Comparison of ENCODE assay signal across 8 cellular contexts in the genomic region with DNA sequence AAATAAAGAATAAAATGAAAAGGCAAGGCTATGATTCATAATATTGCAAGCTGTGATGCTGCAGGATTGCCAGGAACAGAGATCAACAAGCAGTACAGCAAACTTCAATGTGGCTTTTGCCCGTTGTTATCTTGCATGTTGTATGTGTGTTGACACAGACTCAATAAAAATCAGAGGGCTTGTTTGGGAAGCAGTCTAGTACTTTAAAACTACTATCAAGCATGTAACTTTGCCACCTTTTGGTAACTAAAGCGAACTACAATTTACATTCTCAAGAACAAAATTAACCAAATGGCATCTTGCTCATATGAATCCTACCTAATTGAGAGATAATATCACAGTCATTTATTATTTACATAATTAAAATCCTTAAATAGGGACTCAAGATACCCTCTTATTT.
DNase-seq lines count a peak whose midpoint lies in the region; ATAC-seq, FAIRE-seq and TF ChIP-seq lines count a peak whose summit lies in the region.

No MANE protein-coding gene starts in this region.

- no peaks in the 10 kb centered on the region for H4K20me1 ChIP-seq in HepG2 (ENCODE audit: insufficient read depth, low read length)

- TF ChIP-seq EP300 in HepG2 (IDR thresholded peaks at IDR 0.05; ENCODE audit: low read depth in 2 of 2, low read length in 2 of 2) (no peak), HepG2 (CRISPR knock-in tag; IDR thresholded peaks at IDR 0.05; ENCODE audit: borderline replicate concordance) (no peak)

- no peak overlapping the region for H2AFZ ChIP-seq in HepG2 (ENCODE audit: low read length)

- H3K27ac Mint-ChIP-seq in activated CD4-positive, alpha-beta T cell treated with anti-CD3 and anti-CD28 coated beads, Interleukin-2, amount 10 ng/mL, durations not matched to agents 7 days and 5 days = no peak overlapping the region

- CTCF ChIA-PET in HepG2 (lab: Yijun Ruan, JAX; ENCODE audit: low intra/inter-chr PET ratio, low total read pairs) = no interaction called here
- CTCF ChIA-PET in activated CD4-positive, alpha-beta T cell treated with anti-CD3 and anti-CD28 coated beads, Interleukin-2, amount 10 ng/mL, durations not matched to agents 7 days and 5 days (lab: Charles Lee) = no interaction called here

- no peaks in the 10 kb centered on the region for H3K9me3 Mint-ChIP-seq in activated CD4-positive, alpha-beta T cell treated with anti-CD3 and anti-CD28 coated beads, Interleukin-2, amount 10 ng/mL, durations not matched to agents 7 days and 5 days

- FAIRE-seq in TTC549 (lab: Jason Lieb, UNC) (peak; percentile 92), HepG2 (lab: Jason Lieb, UNC) (no peak)

- no peak for DNase-seq in GM06990 (ENCODE audit: extremely low read depth, insufficient read length)
- DNase-seq in HT-29 (ENCODE audit: low spot score) = peak; percentile 40
- DNase-seq in HepG2 (ENCODE audit: low spot score) = peak; percentile 3
- DNase-seq in NCI-H187 treated with DMSO at 0.1 percent for 48 hours (lab: John Stamatoyannopoulos, UW) = no peak
- DNase-seq in amygdala (lab: John Stamatoyannopoulos, UW) = no peak
- DNase-seq in activated CD4-positive, alpha-beta T cell treated with anti-CD3 and anti-CD28 coated beads, Interleukin-2, amount 10 ng/mL, durations not matched to agents 7 days and 5 days = no peak

- no TSS peak for BruUV-seq in HepG2 (replicated peaks; lab: Mats Ljungman, UMichigan)

- H3K36me3 ChIP-seq in GM06990 (ENCODE audit: control insufficient read depth, insufficient read depth, low read length) = no peaks in the 10 kb centered on the region
- H3K36me3 ChIP-seq in HepG2 (replicated peaks in 1 of 2; ENCODE audit: control insufficient read depth in 1 of 2, insufficient read depth in 2 of 2, low read length in 2 of 2) = no peaks in the 10 kb centered on the region

- POLR2A ChIA-PET in HepG2 (lab: Yijun Ruan, JAX) = no interaction called here
- POLR2A ChIA-PET in activated CD4-positive, alpha-beta T cell treated with anti-CD3 and anti-CD28 coated beads, Interleukin-2, amount 10 ng/mL, durations not matched to agents 7 days and 5 days (lab: Charles Lee) = no interaction called here

- H3K27ac ChIP-seq in HepG2 (ENCODE audit: extremely low read length, insufficient read depth, low read length) = no peak overlapping the region

- H3K27me3 ChIP-seq in GM06990 (replicated peaks; ENCODE audit: control insufficient read depth, insufficient read depth, low read length) (no peaks in the 10 kb centered on the region), HepG2 (ENCODE audit: control insufficient read depth in 1 of 2, insufficient read depth in 2 of 2, low read length in 2 of 2) (no peaks in the 10 kb centered on the region)

- intact Hi-C loops in HepG2 (cut with micrococcal nuclease; ENCODE audit: unreplicated experiment) = no loop called here

- H3K4me3 Mint-ChIP-seq in activated CD4-positive, alpha-beta T cell treated with anti-CD3 and anti-CD28 coated beads, Interleukin-2, amount 10 ng/mL, durations not matched to agents 7 days and 5 days = no peak overlapping the region

- in situ Hi-C loops in HepG2 (cut with HindIII; ENCODE audit: extremely low pct_ligation_motif_present, low pct_unique_long_range_greater_than_20kb) = no loop called here

- H3K4me1 ChIP-seq in HepG2 (ENCODE audit: insufficient read depth, low read length) = no peaks in the 10 kb centered on the region

- H3K4me2 ChIP-seq in HepG2 (ENCODE audit: low read depth, low read length) = no peak overlapping the region

- H3K27me3 Mint-ChIP-seq in activated CD4-positive, alpha-beta T cell treated with anti-CD3 and anti-CD28 coated beads, Interleukin-2, amount 10 ng/mL, durations not matched to agents 7 days and 5 days = no peaks in the 10 kb centered on the region

- peak; percentile 41 for TF ChIP-seq CTCF in GM06990 (IDR thresholded peaks at IDR 0.05; ENCODE audit: insufficient read depth, low read length, poor library complexity, severe bottlenecking)
- TF ChIP-seq CTCF in HepG2 (CRISPR knock-in tag; IDR thresholded peaks at IDR 0.05) = peak; percentile 24; the same call in 1 of the 2 replicates

- H3K4me3 ChIP-seq in GM06990 (replicated peaks; ENCODE audit: low read depth, low read length) (no peak overlapping the region), HepG2 (replicated peaks in 1 of 3; ENCODE audit: insufficient read depth in 1 of 3, low read depth in 2 of 3, low read length in 3 of 3) (no peak overlapping the region)

- no peaks in the 10 kb centered on the region for H3K79me2 ChIP-seq in HepG2 (ENCODE audit: insufficient read depth, low read length)

- no peaks in the 10 kb centered on the region for H3K36me3 Mint-ChIP-seq in activated CD4-positive, alpha-beta T cell treated with anti-CD3 and anti-CD28 coated beads, Interleukin-2, amount 10 ng/mL, durations not matched to agents 7 days and 5 days (ENCODE audit: low read depth)

- H3K4me1 Mint-ChIP-seq in activated CD4-positive, alpha-beta T cell treated with anti-CD3 and anti-CD28 coated beads, Interleukin-2, amount 10 ng/mL, durations not matched to agents 7 days and 5 days = no peaks in the 10 kb centered on the region

- ATAC-seq in HepG2 = peak; percentile 33; the same call in 2 of the 3 replicates
- ATAC-seq in HG03457 (IDR thresholded peaks at IDR 0.05; ENCODE audit: unreplicated experiment) = no peak

- H3K9ac ChIP-seq in HepG2 (ENCODE audit: insufficient read depth, low read depth, low read length) = no peak overlapping the region

- TF ChIP-seq RAD21 in HepG2 (CRISPR knock-in tag; IDR thresholded peaks at IDR 0.05) = no peak

- no peaks in the 10 kb centered on the region for H3K9me3 ChIP-seq in HepG2 (ENCODE audit: low read length)

- no peak for TF ChIP-seq POLR2A in HepG2 (IDR thresholded peaks at IDR 0.05; ENCODE audit: insufficient read depth in 1 of 2, low read depth in 2 of 2, low read length in 2 of 2)

- WGBS in HepG2 (ENCODE audit: low lambda C conversion rate) = 0% methylated on average over 2 of the region's 2 CpGs

TF ChIP-seq in HepG2, 621 proteins besides CTCF, POLR2A, EP300 and RAD21:
- TF ChIP-seq SP140L (CRISPR knock-in tag; IDR thresholded peaks at IDR 0.05; ENCODE audit: borderline replicate concordance) (no peak), GATA4 (IDR thresholded peaks at IDR 0.05; ENCODE audit: borderline replicate concordance, low read depth) (no peak), STAG1 (CRISPR knock-in tag; IDR thresholded peaks at IDR 0.05) (peak; percentile 25), SIN3B (IDR thresholded peaks at IDR 0.05; ENCODE audit: low read length) (no peak), RBM22 (optimal IDR thresholded peaks at IDR 0.05; ENCODE audit: low read length) (no peak), BHLHE40 (IDR thresholded peaks at IDR 0.05; ENCODE audit: low read length) (no peak)

Comparison
In these comparisons a context has a peak if more than half of its experiments do, and no peak if none do; other contexts are left out.
1. DNase-seq: peak in HT-29 (single experiment) and HepG2 (single experiment); none in GM06990 (single experiment), NCI-H187 treated with DMSO at 0.1 percent for 48 hours (single experiment), amygdala (0 of 56) and activated CD4-positive, alpha-beta T cell treated with anti-CD3 and anti-CD28 coated beads, Interleukin-2, amount 10 ng/mL, durations not matched to agents 7 days and 5 days (single experiment).